In genomic region chr3:149547413-149547812, GRCh38 we compare ENCODE assay signal across 11 cellular contexts.
DNase-seq lines count a peak whose midpoint lies in the region; ATAC-seq, FAIRE-seq and TF ChIP-seq lines count a peak whose summit lies in the region.
"Had no signal": no experiment of that assay in that cellular context is flagged by ENCODE, and none has a peak within 500 bp of the region (broad histone marks: within the 10 kb centered on the region; RNA-seq: fewer than 3 reads in every experiment).

No MANE protein-coding gene starts in this region.

- FAIRE-seq in kidney (lab: Jason Lieb, UNC): no peak
- FAIRE-seq: colon had no signal

- peak overlapping the region in 1 of 3 donors; percentile 45 for H3K4me3 ChIP-seq in liver (ENCODE audit: low read depth in 1 of 3, low read length in 3 of 3)
- peak overlapping the region in 2 of 4 donors; percentile 0 to 2 for H3K4me3 ChIP-seq in sigmoid colon
- H3K4me3 ChIP-seq in kidney (ENCODE audit: low read length in 2 of 2): no peak overlapping the region
- H3K4me3 ChIP-seq: BLaER1 had no signal

- H3K36me3 Mint-ChIP-seq in Calu3 (ENCODE audit: insufficient read depth, unreplicated experiment) (peaks cover 92% of the 10 kb centered on the region), chondrocyte (ENCODE audit: low read depth) (peaks cover 2% of the 10 kb centered on the region)

- TF ChIP-seq POLR2A in sigmoid colon (IDR thresholded peaks at IDR 0.05): no peak

- no peak for DNase-seq in Calu3
- DNase-seq in chondrocyte (ENCODE audit: low spot score): no peak
- peak; percentile 93 for DNase-seq in sigmoid colon
- no peak for DNase-seq in stimulated activated CD4-positive, alpha-beta T cell treated with anti-CD3 and anti-CD28 coated beads, Interleukin-12 subunit alpha, Interleukin-12 subunit beta, amount 100 ng/mL, for 4 hours
- DNase-seq in NCI-H1092 treated with DMSO at 0.1 percent for 48 hours (lab: John Stamatoyannopoulos, UW): no peak
- DNase-seq in kidney: no peak

- H3K27ac ChIP-seq in liver (ENCODE audit: low read depth in 1 of 2, low read length in 2 of 2) (peak overlapping the region; percentile 55 to 69), sigmoid colon (peak overlapping the region; percentile 78 to 87 (median 82)), kidney (ENCODE audit: low read depth in 2 of 2, low read length in 2 of 2) (no peak overlapping the region)
- H3K27ac ChIP-seq: BLaER1, neutrophil had no signal

- no peak overlapping the region for H3K9ac ChIP-seq in liver (ENCODE audit: low read depth in 1 of 2, low read length in 2 of 2)
- no peak overlapping the region for H3K9ac ChIP-seq in kidney (ENCODE audit: low read length in 2 of 2)
- H3K9ac ChIP-seq: BLaER1 had no signal

- CTCF ChIA-PET in Calu3 (lab: Charles Lee): interaction anchor here (0.6 to 1.4 kb wide), 6 partner anchors 17 to 1165 kb away, joined by 3 to 8 read pairs (median 4); no protein-coding TSS in a partner anchor

- H3K27ac Mint-ChIP-seq in Calu3 (ENCODE audit: unreplicated experiment) (peak overlapping the region; percentile 96), chondrocyte (ENCODE audit: unreplicated experiment) (peak overlapping the region; percentile 94)

- H3K4me1 Mint-ChIP-seq in Calu3 (ENCODE audit: low read depth, unreplicated experiment): peaks cover 85% of the 10 kb centered on the region
- peaks cover 66% of the 10 kb centered on the region for H3K4me1 Mint-ChIP-seq in chondrocyte (ENCODE audit: low read depth)

- 26% methylated on average over 9 of the region's 9 CpGs for WGBS in liver
- 71 to 78% methylated on average over 9 of the region's 9 CpGs for WGBS in sigmoid colon, 2 donors

- no peaks in the 10 kb centered on the region for H3K27me3 ChIP-seq in liver (ENCODE audit: control insufficient read depth in 4 of 4, insufficient read depth in 4 of 4, low read length in 3 of 4)
- H3K27me3 ChIP-seq in sigmoid colon: no peaks in the 10 kb centered on the region
- H3K27me3 ChIP-seq: BLaER1 had no signal

- no TSS peak for BruUV-seq in Calu3 (replicated peaks; lab: Mats Ljungman, UMichigan)

- ATAC-seq in HG02642 (IDR thresholded peaks at IDR 0.05; ENCODE audit: poor library complexity, unreplicated experiment): no peak

- H3K4me1 ChIP-seq in liver (ENCODE audit: control insufficient read depth in 4 of 4, insufficient read depth in 4 of 4, low read length in 3 of 4) (peaks cover 1 to 23% (median 7%) of the 10 kb centered on the region in 4 donors), sigmoid colon (peaks cover 0 to 91% (median 78%) of the 10 kb centered on the region in 4 donors), kidney (ENCODE audit: control insufficient read depth in 1 of 2, insufficient read depth in 1 of 2, low read depth in 1 of 2, low read length in 2 of 2) (peaks cover 8 to 14% of the 10 kb centered on the region in 2 donors)
- H3K4me1 ChIP-seq: BLaER1 had no signal

- H3K9me3 Mint-ChIP-seq in Calu3 (ENCODE audit: low read depth, unreplicated experiment) (no peaks in the 10 kb centered on the region), chondrocyte (ENCODE audit: low read depth) (no peaks in the 10 kb centered on the region)

- H3K4me3 Mint-ChIP-seq in Calu3 (ENCODE audit: low read depth, unreplicated experiment): peak overlapping the region; percentile 48
- no peak overlapping the region for H3K4me3 Mint-ChIP-seq in chondrocyte (ENCODE audit: unreplicated experiment)

- H3K36me3 ChIP-seq in liver (ENCODE audit: control insufficient read depth in 4 of 4, insufficient read depth in 3 of 4, low read depth in 1 of 4, low read length in 3 of 4): no peaks in the 10 kb centered on the region
- peaks cover 0 to under 1% (median 0%) of the 10 kb centered on the region in 4 donors for H3K36me3 ChIP-seq in sigmoid colon
- no peaks in the 10 kb centered on the region for H3K36me3 ChIP-seq in kidney (ENCODE audit: control insufficient read depth in 1 of 2, insufficient read depth in 2 of 2, low read length in 2 of 2)
- H3K36me3 ChIP-seq: BLaER1, neutrophil had no signal

- H3K9me3 ChIP-seq in liver (ENCODE audit: control insufficient read depth in 4 of 4, low read length in 3 of 4): no peaks in the 10 kb centered on the region
- H3K9me3 ChIP-seq in sigmoid colon: no peaks in the 10 kb centered on the region
- no peaks in the 10 kb centered on the region for H3K9me3 ChIP-seq in kidney (ENCODE audit: control insufficient read depth in 1 of 2, low read length in 2 of 2)
- H3K9me3 ChIP-seq: BLaER1, neutrophil had no signal

- intact Hi-C loops in Calu3 (cut with micrococcal nuclease; ENCODE audit: unreplicated experiment): no loop called here
- intact Hi-C loops in sigmoid colon (cut with DNase I): loop anchor here (5.0 kb wide), 1 partner anchor 110 kb away; the partner anchor contains the start of gene WWTR1
- intact Hi-C loops in kidney (cut with DNase I): no loop called here

- H3K27me3 Mint-ChIP-seq in Calu3 (ENCODE audit: unreplicated experiment): no peaks in the 10 kb centered on the region
- no peaks in the 10 kb centered on the region for H3K27me3 Mint-ChIP-seq in chondrocyte (ENCODE audit: low read depth)

- TF ChIP-seq RAD21 in liver (IDR thresholded peaks at IDR 0.05): no peak

- TF ChIP-seq EP300 in sigmoid colon (IDR thresholded peaks at IDR 0.05): no peak

- TF ChIP-seq CTCF in Calu3 (IDR thresholded peaks at IDR 0.05; ENCODE audit: unreplicated experiment) (no peak), chondrocyte (IDR thresholded peaks at IDR 0.05) (no peak), liver (IDR thresholded peaks at IDR 0.05; ENCODE audit: low read depth, low read length, missing input control) (no peak), sigmoid colon (IDR thresholded peaks at IDR 0.05) (no peak), kidney (IDR thresholded peaks at IDR 0.05; ENCODE audit: borderline replicate concordance, extremely low read depth, insufficient read depth) (no peak)

TF ChIP-seq in liver, 16 proteins besides CTCF, POLR2A, EP300 and RAD21:
- TF ChIP-seq FOXA2 (IDR thresholded peaks at IDR 0.05) (no peak), NR2F2 (IDR thresholded peaks at IDR 0.05) (peak; percentile 53)

Comparison
In these comparisons a context has a peak if more than half of its experiments do, and no peak if none do; other contexts are left out.
1. H3K27ac ChIP-seq: peak in liver (2 of 2) and sigmoid colon (4 of 4); none in kidney (0 of 2).